In the genomic region with DNA sequence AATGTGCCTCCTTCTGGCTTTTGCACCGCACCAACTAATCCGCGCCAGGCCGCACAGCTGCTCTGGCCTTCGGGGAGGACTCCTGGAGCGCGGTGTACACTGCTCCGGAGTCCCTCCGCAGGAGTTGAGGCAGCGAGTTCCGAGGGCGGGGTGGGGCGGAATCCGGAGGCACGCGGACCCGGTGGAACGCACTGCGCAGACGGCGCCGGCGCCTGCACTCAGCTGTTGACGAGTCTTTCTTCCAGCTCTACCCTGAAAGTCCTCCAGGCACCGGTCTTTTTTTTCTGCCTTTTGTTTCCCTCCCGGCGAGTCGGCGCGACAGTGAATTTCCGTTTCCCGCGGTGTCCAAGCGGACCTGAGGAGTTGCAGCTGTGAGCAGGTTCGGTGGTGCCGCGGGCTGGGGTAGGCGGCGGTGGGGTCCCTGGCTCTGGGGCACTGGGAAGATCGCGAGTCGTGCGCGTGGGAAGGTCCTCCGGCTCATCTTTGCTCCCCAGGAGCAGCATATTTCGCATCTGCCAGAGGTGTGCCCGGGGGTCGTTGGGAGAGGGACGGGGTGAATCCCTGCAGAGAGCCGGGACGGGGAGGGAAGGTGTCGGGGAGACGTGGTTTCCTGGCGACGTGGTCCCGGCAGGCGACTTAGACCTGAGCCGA, we compare ENCODE assay signal across 1 cellular context.
TF ChIP-seq lines count a peak whose summit lies in the region.

No MANE protein-coding gene starts in this region.

TF ChIP-seq in H1, 55 proteins besides CTCF, POLR2A, EP300 and RAD21:
- TF ChIP-seq TAF1 (IDR thresholded peaks at IDR 0.05; ENCODE audit: low read depth, low read length) (peak; percentile 53; the same call in 1 of the 2 replicates), SAP30 (IDR thresholded peaks at IDR 0.05; ENCODE audit: insufficient read depth, insufficient replicate concordance, low read length) (no peak), POU5F1 (IDR thresholded peaks at IDR 0.05; ENCODE audit: low read depth, low read length) (no peak), BRCA1 (IDR thresholded peaks at IDR 0.05; ENCODE audit: low read depth, low read length) (no peak), SP2 (IDR thresholded peaks at IDR 0.05; ENCODE audit: low read length) (no peak), CHD2 (IDR thresholded peaks at IDR 0.05; ENCODE audit: low read length) (no peak), SP4 (IDR thresholded peaks at IDR 0.05; ENCODE audit: low read length) (no peak), TAF7 (optimal IDR thresholded peaks at IDR 0.05; ENCODE audit: borderline replicate concordance, low read depth, low read length) (no peak), POLR2AphosphoS5 (IDR thresholded peaks at IDR 0.05; ENCODE audit: low read depth, low read length) (peak; percentile 18; the same call in 1 of the 2 replicates), RFX5 (IDR thresholded peaks at IDR 0.05; ENCODE audit: borderline replicate concordance, low read depth, low read length) (no peak), MAFK (IDR thresholded peaks at IDR 0.05; ENCODE audit: low read depth, low read length) (no peak), RBBP5 (IDR thresholded peaks at IDR 0.05; ENCODE audit: borderline replicate concordance, low read depth, low read length) (peak; percentile 58; the same call in 1 of the 2 replicates), ATF3 (IDR thresholded peaks at IDR 0.05; ENCODE audit: insufficient read depth, low read depth, low read length) (no peak), HDAC2 (IDR thresholded peaks at IDR 0.05; ENCODE audit: borderline replicate concordance in 1 of 2, low read depth in 2 of 2, low read length in 2 of 2) (0 out of 4 replicates have a peak, but pooled peaks of 1 of the 2 experiments have one; percentile 18), JUN (IDR thresholded peaks at IDR 0.05; ENCODE audit: low read depth, low read length) (no peak), KDM1A (IDR thresholded peaks at IDR 0.05; ENCODE audit: borderline replicate concordance, low read length) (no peak), PHF8 (conservative IDR thresholded peaks at IDR 0.05; ENCODE audit: low read depth, low read length) (peak; percentile 32), USF2 (IDR thresholded peaks at IDR 0.05; ENCODE audit: low read length) (no peak), CTBP2 (IDR thresholded peaks at IDR 0.05; ENCODE audit: borderline replicate concordance, insufficient read depth, insufficient read length, low read length) (no peak), RXRA (IDR thresholded peaks at IDR 0.05; ENCODE audit: insufficient read depth, low read depth, low read length) (no peak), TBP (IDR thresholded peaks at IDR 0.05; ENCODE audit: low read depth, low read length) (peak; percentile 41; the same call in 1 of the 2 replicates), BACH1 (IDR thresholded peaks at IDR 0.05; ENCODE audit: low read length) (no peak), KDM5A (IDR thresholded peaks at IDR 0.05; ENCODE audit: low read length) (no peak), SUZ12 (IDR thresholded peaks at IDR 0.05; ENCODE audit: low read length) (peak; percentile 28; the same call in 1 of the 2 replicates), KDM4A (IDR thresholded peaks at IDR 0.05; ENCODE audit: low read depth, low read length, severe bottlenecking) (peak; percentile 71), GTF2F1 (IDR thresholded peaks at IDR 0.05; ENCODE audit: borderline replicate concordance, low read depth, low read length) (no peak), TEAD4 (IDR thresholded peaks at IDR 0.05; ENCODE audit: low read depth, low read length) (peak; percentile 53; the same call in 1 of the 2 replicates), SIRT6 (IDR thresholded peaks at IDR 0.05; ENCODE audit: low read length) (no peak), SIN3A (conservative IDR thresholded peaks at IDR 0.05 in 1 of 2, IDR thresholded peaks at IDR 0.05 in 1 of 2; ENCODE audit: low read depth in 1 of 2, low read length in 2 of 2) (0 out of 4 replicates have a peak, but pooled peaks of 1 of the 2 experiments have one; percentile 64), CREB1 (IDR thresholded peaks at IDR 0.05) (0 out of 2 replicates have a peak, but pooled peaks have one; percentile 27), GABPA (IDR thresholded peaks at IDR 0.05; ENCODE audit: borderline replicate concordance, insufficient read depth, low read length) (0 out of 2 replicates have a peak, but pooled peaks have one; percentile 36), BCL11A (IDR thresholded peaks at IDR 0.05; ENCODE audit: low read depth in 2 of 2, low read length in 2 of 2) (no peak), HDAC6 (IDR thresholded peaks at IDR 0.05; ENCODE audit: low read depth, low read length) (no peak), CEBPB (IDR thresholded peaks at IDR 0.05; ENCODE audit: low read depth, low read length) (no peak), EGR1 (IDR thresholded peaks at IDR 0.05; ENCODE audit: borderline replicate concordance, low read depth, low read length) (no peak), SRF (IDR thresholded peaks at IDR 0.05; ENCODE audit: low read depth, low read length) (no peak), NRF1 (IDR thresholded peaks at IDR 0.05; ENCODE audit: low read depth, low read length) (no peak), CBX5 (IDR thresholded peaks at IDR 0.05; ENCODE audit: low read depth, low read length) (no peak), ASH2L (IDR thresholded peaks at IDR 0.05; ENCODE audit: low read length) (peak; percentile 59), FOSL1 (IDR thresholded peaks at IDR 0.05; ENCODE audit: insufficient read depth, low read depth, low read length) (0 out of 2 replicates have a peak, but pooled peaks have one; percentile 44), EZH2 (IDR thresholded peaks at IDR 0.05; ENCODE audit: low read depth, low read length, severe bottlenecking) (peak; percentile 35), RNF2 (IDR thresholded peaks at IDR 0.05; ENCODE audit: borderline replicate concordance, low read depth, low read length, missing control alignments, poor library complexity, severe bottlenecking) (no peak), NANOG (IDR thresholded peaks at IDR 0.05; ENCODE audit: insufficient read depth, low read depth, low read length, poor library complexity, severe bottlenecking) (no peak), CHD1 (IDR thresholded peaks at IDR 0.05; ENCODE audit: low read depth, low read length) (no peak), ZNF274 (IDR thresholded peaks at IDR 0.05; ENCODE audit: borderline replicate concordance, extremely low read depth, low read length) (no peak), SP1 (IDR thresholded peaks at IDR 0.05; ENCODE audit: low read depth, low read length) (0 out of 2 replicates have a peak, but pooled peaks have one; percentile 7), SIX5 (IDR thresholded peaks at IDR 0.05; ENCODE audit: low read depth, low read length) (no peak), JUND (IDR thresholded peaks at IDR 0.05; ENCODE audit: low read length) (no peak), YY1 (IDR thresholded peaks at IDR 0.05; ENCODE audit: low read depth, low read length) (no peak), CBX8 (IDR thresholded peaks at IDR 0.05; ENCODE audit: borderline replicate concordance, low read depth, low read length) (no peak), TCF12 (IDR thresholded peaks at IDR 0.05; ENCODE audit: low read depth, low read length) (no peak)
- TF ChIP-seq, protein P1, sequence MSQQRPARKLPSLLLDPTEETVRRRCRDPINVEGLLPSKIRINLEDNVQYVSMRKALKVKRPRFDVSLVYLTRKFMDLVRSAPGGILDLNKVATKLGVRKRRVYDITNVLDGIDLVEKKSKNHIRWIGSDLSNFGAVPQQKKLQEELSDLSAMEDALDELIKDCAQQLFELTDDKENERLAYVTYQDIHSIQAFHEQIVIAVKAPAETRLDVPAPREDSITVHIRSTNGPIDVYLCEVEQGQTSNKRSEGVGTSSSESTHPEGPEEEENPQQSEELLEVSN (IDR thresholded peaks at IDR 0.05) = peak; percentile 53; the same call in 1 of the 2 replicates
- TF ChIP-seq, protein P2, sequence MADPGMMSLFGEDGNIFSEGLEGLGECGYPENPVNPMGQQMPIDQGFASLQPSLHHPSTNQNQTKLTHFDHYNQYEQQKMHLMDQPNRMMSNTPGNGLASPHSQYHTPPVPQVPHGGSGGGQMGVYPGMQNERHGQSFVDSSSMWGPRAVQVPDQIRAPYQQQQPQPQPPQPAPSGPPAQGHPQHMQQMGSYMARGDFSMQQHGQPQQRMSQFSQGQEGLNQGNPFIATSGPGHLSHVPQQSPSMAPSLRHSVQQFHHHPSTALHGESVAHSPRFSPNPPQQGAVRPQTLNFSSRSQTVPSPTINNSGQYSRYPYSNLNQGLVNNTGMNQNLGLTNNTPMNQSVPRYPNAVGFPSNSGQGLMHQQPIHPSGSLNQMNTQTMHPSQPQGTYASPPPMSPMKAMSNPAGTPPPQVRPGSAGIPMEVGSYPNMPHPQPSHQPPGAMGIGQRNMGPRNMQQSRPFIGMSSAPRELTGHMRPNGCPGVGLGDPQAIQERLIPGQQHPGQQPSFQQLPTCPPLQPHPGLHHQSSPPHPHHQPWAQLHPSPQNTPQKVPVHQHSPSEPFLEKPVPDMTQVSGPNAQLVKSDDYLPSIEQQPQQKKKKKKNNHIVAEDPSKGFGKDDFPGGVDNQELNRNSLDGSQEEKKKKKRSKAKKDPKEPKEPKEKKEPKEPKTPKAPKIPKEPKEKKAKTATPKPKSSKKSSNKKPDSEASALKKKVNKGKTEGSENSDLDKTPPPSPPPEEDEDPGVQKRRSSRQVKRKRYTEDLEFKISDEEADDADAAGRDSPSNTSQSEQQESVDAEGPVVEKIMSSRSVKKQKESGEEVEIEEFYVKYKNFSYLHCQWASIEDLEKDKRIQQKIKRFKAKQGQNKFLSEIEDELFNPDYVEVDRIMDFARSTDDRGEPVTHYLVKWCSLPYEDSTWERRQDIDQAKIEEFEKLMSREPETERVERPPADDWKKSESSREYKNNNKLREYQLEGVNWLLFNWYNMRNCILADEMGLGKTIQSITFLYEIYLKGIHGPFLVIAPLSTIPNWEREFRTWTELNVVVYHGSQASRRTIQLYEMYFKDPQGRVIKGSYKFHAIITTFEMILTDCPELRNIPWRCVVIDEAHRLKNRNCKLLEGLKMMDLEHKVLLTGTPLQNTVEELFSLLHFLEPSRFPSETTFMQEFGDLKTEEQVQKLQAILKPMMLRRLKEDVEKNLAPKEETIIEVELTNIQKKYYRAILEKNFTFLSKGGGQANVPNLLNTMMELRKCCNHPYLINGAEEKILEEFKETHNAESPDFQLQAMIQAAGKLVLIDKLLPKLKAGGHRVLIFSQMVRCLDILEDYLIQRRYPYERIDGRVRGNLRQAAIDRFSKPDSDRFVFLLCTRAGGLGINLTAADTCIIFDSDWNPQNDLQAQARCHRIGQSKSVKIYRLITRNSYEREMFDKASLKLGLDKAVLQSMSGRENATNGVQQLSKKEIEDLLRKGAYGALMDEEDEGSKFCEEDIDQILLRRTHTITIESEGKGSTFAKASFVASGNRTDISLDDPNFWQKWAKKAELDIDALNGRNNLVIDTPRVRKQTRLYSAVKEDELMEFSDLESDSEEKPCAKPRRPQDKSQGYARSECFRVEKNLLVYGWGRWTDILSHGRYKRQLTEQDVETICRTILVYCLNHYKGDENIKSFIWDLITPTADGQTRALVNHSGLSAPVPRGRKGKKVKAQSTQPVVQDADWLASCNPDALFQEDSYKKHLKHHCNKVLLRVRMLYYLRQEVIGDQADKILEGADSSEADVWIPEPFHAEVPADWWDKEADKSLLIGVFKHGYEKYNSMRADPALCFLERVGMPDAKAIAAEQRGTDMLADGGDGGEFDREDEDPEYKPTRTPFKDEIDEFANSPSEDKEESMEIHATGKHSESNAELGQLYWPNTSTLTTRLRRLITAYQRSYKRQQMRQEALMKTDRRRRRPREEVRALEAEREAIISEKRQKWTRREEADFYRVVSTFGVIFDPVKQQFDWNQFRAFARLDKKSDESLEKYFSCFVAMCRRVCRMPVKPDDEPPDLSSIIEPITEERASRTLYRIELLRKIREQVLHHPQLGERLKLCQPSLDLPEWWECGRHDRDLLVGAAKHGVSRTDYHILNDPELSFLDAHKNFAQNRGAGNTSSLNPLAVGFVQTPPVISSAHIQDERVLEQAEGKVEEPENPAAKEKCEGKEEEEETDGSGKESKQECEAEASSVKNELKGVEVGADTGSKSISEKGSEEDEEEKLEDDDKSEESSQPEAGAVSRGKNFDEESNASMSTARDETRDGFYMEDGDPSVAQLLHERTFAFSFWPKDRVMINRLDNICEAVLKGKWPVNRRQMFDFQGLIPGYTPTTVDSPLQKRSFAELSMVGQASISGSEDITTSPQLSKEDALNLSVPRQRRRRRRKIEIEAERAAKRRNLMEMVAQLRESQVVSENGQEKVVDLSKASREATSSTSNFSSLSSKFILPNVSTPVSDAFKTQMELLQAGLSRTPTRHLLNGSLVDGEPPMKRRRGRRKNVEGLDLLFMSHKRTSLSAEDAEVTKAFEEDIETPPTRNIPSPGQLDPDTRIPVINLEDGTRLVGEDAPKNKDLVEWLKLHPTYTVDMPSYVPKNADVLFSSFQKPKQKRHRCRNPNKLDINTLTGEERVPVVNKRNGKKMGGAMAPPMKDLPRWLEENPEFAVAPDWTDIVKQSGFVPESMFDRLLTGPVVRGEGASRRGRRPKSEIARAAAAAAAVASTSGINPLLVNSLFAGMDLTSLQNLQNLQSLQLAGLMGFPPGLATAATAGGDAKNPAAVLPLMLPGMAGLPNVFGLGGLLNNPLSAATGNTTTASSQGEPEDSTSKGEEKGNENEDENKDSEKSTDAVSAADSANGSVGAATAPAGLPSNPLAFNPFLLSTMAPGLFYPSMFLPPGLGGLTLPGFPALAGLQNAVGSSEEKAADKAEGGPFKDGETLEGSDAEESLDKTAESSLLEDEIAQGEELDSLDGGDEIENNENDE (IDR thresholded peaks at IDR 0.05; ENCODE audit: insufficient replicate concordance, low read length) = no peak
- TF ChIP-seq, protein P3, sequence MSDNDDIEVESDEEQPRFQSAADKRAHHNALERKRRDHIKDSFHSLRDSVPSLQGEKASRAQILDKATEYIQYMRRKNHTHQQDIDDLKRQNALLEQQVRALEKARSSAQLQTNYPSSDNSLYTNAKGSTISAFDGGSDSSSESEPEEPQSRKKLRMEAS (IDR thresholded peaks at IDR 0.05) = 0 out of 2 replicates have a peak, but pooled peaks have one; percentile 8
- TF ChIP-seq, protein P4, sequence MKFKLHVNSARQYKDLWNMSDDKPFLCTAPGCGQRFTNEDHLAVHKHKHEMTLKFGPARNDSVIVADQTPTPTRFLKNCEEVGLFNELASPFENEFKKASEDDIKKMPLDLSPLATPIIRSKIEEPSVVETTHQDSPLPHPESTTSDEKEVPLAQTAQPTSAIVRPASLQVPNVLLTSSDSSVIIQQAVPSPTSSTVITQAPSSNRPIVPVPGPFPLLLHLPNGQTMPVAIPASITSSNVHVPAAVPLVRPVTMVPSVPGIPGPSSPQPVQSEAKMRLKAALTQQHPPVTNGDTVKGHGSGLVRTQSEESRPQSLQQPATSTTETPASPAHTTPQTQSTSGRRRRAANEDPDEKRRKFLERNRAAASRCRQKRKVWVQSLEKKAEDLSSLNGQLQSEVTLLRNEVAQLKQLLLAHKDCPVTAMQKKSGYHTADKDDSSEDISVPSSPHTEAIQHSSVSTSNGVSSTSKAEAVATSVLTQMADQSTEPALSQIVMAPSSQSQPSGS (IDR thresholded peaks at IDR 0.05; ENCODE audit: low read length) = no peak
